In genomic region chr9:72337286-72337685, GRCh38 we compare ENCODE assay signal across 35 cellular contexts. TPM values are rescaled to one million over a fixed set of nuclear protein-coding genes. Genes with fewer than 3 reads are reported as not detected.
A peak's percentile ranks its signal among the peaks of the same experiment; 100 is the strongest.
DNase-seq lines count a peak whose midpoint lies in the region; ATAC-seq, FAIRE-seq and TF ChIP-seq lines count a peak whose summit lies in the region.
"Had no signal": no experiment of that assay in that cellular context is flagged by ENCODE, and none has a peak within 500 bp of the region (broad histone marks: within the 10 kb centered on the region; RNA-seq: fewer than 3 reads in every experiment).

No MANE protein-coding gene starts in this region.

- H3K4me1 ChIP-seq in foreskin keratinocyte: no peaks in the 10 kb centered on the region
- H3K4me1 ChIP-seq: A549, BE2C, Caco-2 had no signal

- intact Hi-C loops in head of caudate nucleus (cut with DNase I): no loop called here

- DNase-seq in H54 (ENCODE audit: insufficient read length, low spot score): no peak
- peak in 23 of 61 donors; percentile 6 to 78 (median 21) for DNase-seq in caudate nucleus (lab: John Stamatoyannopoulos, UW)
- DNase-seq in head of caudate nucleus: peak in 29 of 42 donors; percentile 8 to 68 (median 39)
- peak; percentile 48 for DNase-seq in putamen (ENCODE audit: low spot score)
- DNase-seq in SKM-1 treated with dmso at 0.1 percent for 144 hours (lab: John Stamatoyannopoulos, UW; ENCODE audit: unreplicated experiment): no peak
- no peak for DNase-seq in NCI-H524 (lab: John Stamatoyannopoulos, UW)
- no peak for DNase-seq in SW480 (ENCODE audit: low spot score)
- no peak for DNase-seq in foreskin keratinocyte
- DNase-seq: 8988T; ACHN; AML-193; BE2C; C1 segment of cervical spinal cord; Caco-2; Calu3; CD4-positive, alpha-beta memory T cell; CD4-positive, alpha-beta T cell; CD4-positive, CD25-positive, alpha-beta regulatory T cell; CD8-positive, alpha-beta memory T cell; CD8-positive, alpha-beta T cell; COR-L47; DMS 273 treated with DMSO at 0.1 percent for 48 hours; DMS153; DMS53; DMS79; DMS79 treated with DMSO at 0.1 percent for 48 hours; DND-41; EL had no signal

- ATAC-seq in foreskin keratinocyte: no peak
- ATAC-seq: A549; CD8-positive, alpha-beta T cell had no signal

- H3K27me3 ChIP-seq in foreskin keratinocyte: no peaks in the 10 kb centered on the region
- H3K27me3 ChIP-seq: BE2C; BLaER1; BLaER1 treated with 17β-estradiol and CSF1 and Interleukin-3, amounts not matched to agents 10 nM and 100 nM had no signal

- peak; percentile 11 for FAIRE-seq in H54 (lab: Jason Lieb, UNC)
- FAIRE-seq: A204.1, A549, D721Med had no signal

- H3K27ac ChIP-seq in caudate nucleus (ENCODE audit: low read depth, low read length) (peak overlapping the region; percentile 85), foreskin keratinocyte (no peak overlapping the region)
- H3K27ac ChIP-seq: 22Rv1; A549; BLaER1; BLaER1 treated with 17β-estradiol and CSF1 and Interleukin-3, amounts not matched to agents 10 nM and 100 nM; C4-2B had no signal

- no peak for TF ChIP-seq CTCF in foreskin keratinocyte (conservative IDR thresholded peaks at IDR 0.05)

- TF ChIP-seq POLR2A in H54 (IDR thresholded peaks at IDR 0.05; ENCODE audit: low read depth, low read length): no peak

RNA-seq across cellular contexts. Expression of gene ZFAND5, which starts 27.7 kb away (rescaled TPM):
- total RNA-seq in foreskin keratinocyte: 63.3 and 91.5 TPM in 2 replicates
- polyA plus RNA-seq in foreskin keratinocyte: 33.6 and 41.8 TPM in 2 replicates

Comparison
In these comparisons a context has a peak if more than half of its experiments do, and no peak if none do; other contexts are left out.
1. DNase-seq: peak in head of caudate nucleus (29 of 42) and putamen (single experiment); none in H54 (single experiment), SKM-1 treated with dmso at 0.1 percent for 144 hours (single experiment), NCI-H524 (0 of 2), SW480 (single experiment) and foreskin keratinocyte (0 of 2).